20 cellular contexts compared by ENCODE assay signal in genomic region chr2:236910966-236911495, GRCh38.
DNase-seq lines count a peak whose midpoint lies in the region; ATAC-seq and TF ChIP-seq lines count a peak whose summit lies in the region.
"Had no signal": no experiment of that assay in that cellular context is flagged by ENCODE, and none has a peak within 500 bp of the region (broad histone marks: within the 10 kb centered on the region; RNA-seq: fewer than 3 reads in every experiment).

No MANE protein-coding gene starts in this region.

- no peaks in the 10 kb centered on the region for H3K36me3 Mint-ChIP-seq in activated CD4-positive, alpha-beta T cell treated with anti-CD3 and anti-CD28 coated beads, Interleukin-2, amount 10 ng/mL, durations not matched to agents 24 days and 14 days (ENCODE audit: low read depth)
- H3K36me3 Mint-ChIP-seq: CD4-positive, alpha-beta memory T cell had no signal

- intact Hi-C loops in activated CD4-positive, alpha-beta T cell treated with anti-CD3 and anti-CD28 coated beads, Interleukin-2, amount 10 ng/mL, durations not matched to agents 24 days and 14 days (cut with micrococcal nuclease): no loop called here
- intact Hi-C loops in lower lobe of right lung (cut with DNase I): no loop called here

- no peaks in the 10 kb centered on the region for H4K20me1 ChIP-seq in BLaER1

- H3K9ac ChIP-seq in BLaER1: no peak overlapping the region
- H3K9ac ChIP-seq: GM23248 had no signal

- H3K36me3 ChIP-seq in BLaER1: no peaks in the 10 kb centered on the region
- no peaks in the 10 kb centered on the region for H3K36me3 ChIP-seq in SJSA1
- H3K36me3 ChIP-seq in lower lobe of right lung: no peaks in the 10 kb centered on the region

- H3K9me3 ChIP-seq in BLaER1 (no peaks in the 10 kb centered on the region), SJSA1 (replicated peaks) (no peaks in the 10 kb centered on the region), lower lobe of right lung (no peaks in the 10 kb centered on the region)
- H3K9me3 ChIP-seq: Caco-2 had no signal

- no peaks in the 10 kb centered on the region for H3K27me3 Mint-ChIP-seq in activated CD4-positive, alpha-beta T cell treated with anti-CD3 and anti-CD28 coated beads, Interleukin-2, amount 10 ng/mL, durations not matched to agents 24 days and 14 days

- H3K4me1 ChIP-seq in BLaER1 (peaks cover 85% of the 10 kb centered on the region), SJSA1 (replicated peaks) (peaks cover 28% of the 10 kb centered on the region), lower lobe of right lung (peaks cover 8% of the 10 kb centered on the region)
- H3K4me1 ChIP-seq: Caco-2 had no signal

- TF ChIP-seq CTCF in lower lobe of right lung (IDR thresholded peaks at IDR 0.05): no peak

- H3K4me3 Mint-ChIP-seq in activated CD4-positive, alpha-beta T cell treated with anti-CD3 and anti-CD28 coated beads, Interleukin-2, amount 10 ng/mL, durations not matched to agents 24 days and 14 days: no peak overlapping the region
- H3K4me3 Mint-ChIP-seq: B cell; CD4-positive, alpha-beta memory T cell had no signal

- peak; percentile 29 for DNase-seq in activated CD4-positive, alpha-beta T cell treated with anti-CD3 and anti-CD28 coated beads, Interleukin-2, amount 10 ng/mL, durations not matched to agents 24 days and 14 days
- no peak for DNase-seq in activated CD4-positive, alpha-beta T cell treated with anti-CD3 and anti-CD28 coated beads, Interleukin-2, amount 50 U/mL, for 4 hours
- DNase-seq in SJSA1 (ENCODE audit: low read depth in 1 of 2, low spot score in 2 of 2): peak; percentile 51 to 67
- DNase-seq in ureter (ENCODE audit: low spot score): peak; percentile 18
- DNase-seq in lower lobe of right lung: no peak
- DNase-seq in DMS53 treated with DMSO at 0.1 percent for 48 hours (lab: John Stamatoyannopoulos, UW; ENCODE audit: unreplicated experiment): no peak
- DNase-seq: C1 segment of cervical spinal cord; Caco-2; CD4-positive, alpha-beta memory T cell; DMS153; DMS79; EL; GDM1; GM23248; H7; HCEC 1CT had no signal

- ATAC-seq in lower lobe of right lung: no peak
- ATAC-seq: GM12878 had no signal

- no peaks in the 10 kb centered on the region for H3K4me1 Mint-ChIP-seq in activated CD4-positive, alpha-beta T cell treated with anti-CD3 and anti-CD28 coated beads, Interleukin-2, amount 10 ng/mL, durations not matched to agents 24 days and 14 days
- H3K4me1 Mint-ChIP-seq: B cell; CD4-positive, alpha-beta memory T cell had no signal

- no peak overlapping the region for H3K4me3 ChIP-seq in BLaER1
- H3K4me3 ChIP-seq in SJSA1: no peak overlapping the region
- no peak overlapping the region for H3K4me3 ChIP-seq in lower lobe of right lung
- H3K4me3 ChIP-seq: GM12878, GM23248 had no signal

- peak overlapping the region; percentile 82 for H3K4me2 ChIP-seq in BLaER1

- H3K9me3 Mint-ChIP-seq in activated CD4-positive, alpha-beta T cell treated with anti-CD3 and anti-CD28 coated beads, Interleukin-2, amount 10 ng/mL, durations not matched to agents 24 days and 14 days: no peaks in the 10 kb centered on the region
- H3K9me3 Mint-ChIP-seq: CD4-positive, alpha-beta memory T cell had no signal

- H3K27ac Mint-ChIP-seq in activated CD4-positive, alpha-beta T cell treated with anti-CD3 and anti-CD28 coated beads, Interleukin-2, amount 10 ng/mL, durations not matched to agents 24 days and 14 days: no peak overlapping the region
- H3K27ac Mint-ChIP-seq: B cell; CD4-positive, alpha-beta memory T cell had no signal

- H3K27ac ChIP-seq in BLaER1: no peak overlapping the region
- H3K27ac ChIP-seq in SJSA1: peak overlapping the region; percentile 51; the same call in 1 of the 2 replicates
- H3K27ac ChIP-seq in lower lobe of right lung: no peak overlapping the region
- H3K27ac ChIP-seq: 22Rv1, GM23248 had no signal

- H3K27me3 ChIP-seq in BLaER1 (no peaks in the 10 kb centered on the region), SJSA1 (replicated peaks) (no peaks in the 10 kb centered on the region), lower lobe of right lung (ENCODE audit: low read depth) (no peaks in the 10 kb centered on the region)

Comparison
In these comparisons a context has a peak if more than half of its experiments do, and no peak if none do; other contexts are left out.
1. DNase-seq: peak in activated CD4-positive, alpha-beta T cell treated with anti-CD3 and anti-CD28 coated beads, Interleukin-2, amount 10 ng/mL, durations not matched to agents 24 days and 14 days (single experiment), SJSA1 (2 of 2) and ureter (single experiment); none in activated CD4-positive, alpha-beta T cell treated with anti-CD3 and anti-CD28 coated beads, Interleukin-2, amount 50 U/mL, for 4 hours (0 of 2), lower lobe of right lung (single experiment) and DMS53 treated with DMSO at 0.1 percent for 48 hours (single experiment).